8 cellular contexts compared by ENCODE assay signal in genomic region chr1:228166170-228166936, GRCh38. TPM values are rescaled to one million over a fixed set of nuclear protein-coding genes. Genes with fewer than 3 reads are reported as not detected.
DNase-seq lines count a peak whose midpoint lies in the region; ATAC-seq and TF ChIP-seq lines count a peak whose summit lies in the region.

No MANE protein-coding gene starts in this region.

- no TSS peak for BruUV-seq in Panc1 (replicated peaks; lab: Mats Ljungman, UMichigan)

- peak; percentile 8 for TF ChIP-seq POLR2A in ovary (IDR thresholded peaks at IDR 0.05)

- H3K27me3 ChIP-seq in Panc1 (ENCODE audit: control insufficient read depth, insufficient read depth, low read length) (no peaks in the 10 kb centered on the region), ovary (no peaks in the 10 kb centered on the region)

- ATAC-seq in GM19455 (IDR thresholded peaks at IDR 0.05; ENCODE audit: unreplicated experiment) (peak; percentile 21), HG03558 (IDR thresholded peaks at IDR 0.05; ENCODE audit: extremely low read depth, unreplicated experiment) (peak; percentile 4), Panc1 (peak; percentile 34)

- H3K4me3 Mint-ChIP-seq in activated naive CD8-positive, alpha-beta T cell: peak overlapping the region; percentile 81

- TF ChIP-seq CTCF in Panc1 (IDR thresholded peaks at IDR 0.05) (no peak; the same call in 1 of the 2 replicates), ovary (IDR thresholded peaks at IDR 0.05) (peak in 2 of 3 donors; percentile 24 to 25)

- H3K36me3 ChIP-seq in Panc1 (ENCODE audit: control insufficient read depth, insufficient read depth, low read length) (no peaks in the 10 kb centered on the region), ovary (no peaks in the 10 kb centered on the region)

- POLR2A ChIA-PET in Panc1 (lab: Charles Lee): interaction anchor here (0.6 kb wide), 4 partner anchors 9 to 316 kb away, joined by 3 to 13 read pairs (median 4); no protein-coding TSS in a partner anchor

- no peaks in the 10 kb centered on the region for H3K36me3 Mint-ChIP-seq in activated naive CD8-positive, alpha-beta T cell

- in situ Hi-C loops in Panc1 (cut with HindIII; ENCODE audit: low pct_unique_long_range_greater_than_20kb, low sequenced_read_pairs): no loop called here

- no peaks in the 10 kb centered on the region for H3K27me3 Mint-ChIP-seq in activated naive CD8-positive, alpha-beta T cell

- peaks cover 46% of the 10 kb centered on the region for H3K4me1 Mint-ChIP-seq in activated naive CD8-positive, alpha-beta T cell (ENCODE audit: low read depth)

- DNase-seq in DMS 273 treated with DMSO at 0.1 percent for 48 hours (lab: John Stamatoyannopoulos, UW) (peak; percentile 36), Panc1 (ENCODE audit: low read depth, low spot score) (peak; percentile 48), head of caudate nucleus (peak; percentile 23 to 82 (median 62)), ovary (peak in 4 of 5 donors; percentile 66 to 78 (median 74)), ureter (ENCODE audit: low spot score) (peak; percentile 80)

- CTCF ChIA-PET in Panc1 (lab: Charles Lee): interaction anchor here (0.6 to 0.9 kb wide), 3 partner anchors 36 to 167 kb away, joined by 3 to 5 read pairs (median 3); no protein-coding TSS in a partner anchor

- H3K9me3 ChIP-seq in Panc1 (ENCODE audit: control insufficient read depth, insufficient read depth, low read depth, low read length): no peaks in the 10 kb centered on the region
- H3K9me3 ChIP-seq in ovary: no peaks in the 10 kb centered on the region

- H3K4me1 ChIP-seq in Panc1 (ENCODE audit: control insufficient read depth, insufficient read depth, low read length): peaks cover 13% of the 10 kb centered on the region
- H3K4me1 ChIP-seq in ovary (ENCODE audit: insufficient read depth): peaks cover 14% of the 10 kb centered on the region

- 13 to 30% (median 13%) methylated on average over 14 to 26 of the region's 26 CpGs for WGBS in ovary, 3 donors

- peak overlapping the region; percentile 69 to 70 for H3K4me3 ChIP-seq in Panc1 (ENCODE audit: low read depth in 2 of 2, low read length in 2 of 2)
- H3K4me3 ChIP-seq in ovary: peak overlapping the region; percentile 72

- no peak for TF ChIP-seq EP300 in ovary (IDR thresholded peaks at IDR 0.05)

- H3K27ac ChIP-seq in Panc1 (ENCODE audit: low read length): peak overlapping the region; percentile 80
- H3K27ac ChIP-seq in ovary: peak overlapping the region; percentile 99 to 100

- intact Hi-C loops in Panc1 (cut with micrococcal nuclease; ENCODE audit: unreplicated experiment) (no loop called here), head of caudate nucleus (cut with DNase I) (loop anchor here (1.0 to 10.0 kb wide), 2 partner anchors 57 to 318 kb away; partner anchors contain the start of genes MRPL55 and RNF187), ovary (cut with DNase I) (loop anchor here in 1 of 4 donors (2.0 to 10.0 kb wide), 2 partner anchors 58 to 238 kb away; partner anchors contain the start of genes MRPL55 and TRIM11)

- H3K27ac Mint-ChIP-seq in activated naive CD8-positive, alpha-beta T cell: peak overlapping the region; percentile 78

- no peaks in the 10 kb centered on the region for H3K9me3 Mint-ChIP-seq in activated naive CD8-positive, alpha-beta T cell (ENCODE audit: low read depth)

RNA-seq across cellular contexts. Expression of gene IBA57, which starts 0.7 kb away (rescaled TPM):
- total RNA-seq in Panc1 (2021; ENCODE audit: unreplicated experiment) (11.3 TPM), ovary (10 to 100 TPM in 4 of 7 donors, 1 to 10 TPM in 3; 3.7 to 14.5 (median 11.1) TPM), ureter (11.5 TPM)
- polyA plus RNA-seq in Panc1 (2012; ENCODE audit: insufficient read length): 6.3 TPM
- 1 to 10 TPM; 2.8 to 5.8 TPM for polyA plus RNA-seq in ovary

RNA-seq across cellular contexts. Expression of gene GJC2, which starts 16.6 kb away (rescaled TPM):
- total RNA-seq in Panc1 (2021; ENCODE audit: unreplicated experiment) (2.4 TPM), ovary (10 to 100 TPM in 2 of 7 donors, 1 to 10 TPM in 5; 2.2 to 12.6 (median 8.0) TPM), ureter (3.9 TPM)
- polyA plus RNA-seq in Panc1 (2012; ENCODE audit: insufficient read length): 4.4 TPM
- 1 to 10 TPM in 1 of 2 donors, under 1 TPM in 1; 0.18 to 2.3 TPM for polyA plus RNA-seq in ovary

RNA-seq across cellular contexts. Expression of gene GUK1, which starts 26.3 kb away (rescaled TPM):
- total RNA-seq in Panc1 (2021; ENCODE audit: unreplicated experiment) (188 TPM), ovary (100 to 1,000 TPM; 129 to 256 (median 171) TPM), ureter (182 TPM)
- 362 TPM for polyA plus RNA-seq in Panc1 (2012; ENCODE audit: insufficient read length)
- 100 to 1,000 TPM in 1 of 2 donors, 10 to 100 TPM in 1; 17.7 to 228 TPM for polyA plus RNA-seq in ovary

RNA-seq across cellular contexts. Expression of gene OBSCN, which starts 41.5 kb away (rescaled TPM):
- 10.5 TPM for total RNA-seq in Panc1 (2021; ENCODE audit: unreplicated experiment)
- polyA plus RNA-seq in Panc1 (2012; ENCODE audit: insufficient read length): 12.4 TPM
- 10 to 100 TPM; 21.7 to 37.1 (median 29.9) TPM for total RNA-seq in ovary
- 10 to 100 TPM in 1 of 2 donors, 1 to 10 TPM in 1; 3.5 to 11.9 TPM for polyA plus RNA-seq in ovary
- total RNA-seq in ureter: 42.2 TPM

RNA-seq across cellular contexts. Expression of gene MRPL55, which starts 57.3 kb away (rescaled TPM):
- total RNA-seq in Panc1 (2021; ENCODE audit: unreplicated experiment) (53.0 TPM), ovary (10 to 100 TPM; 36.4 to 98.5 (median 43.3) TPM), ureter (43.7 TPM)
- polyA plus RNA-seq in Panc1 (2012; ENCODE audit: insufficient read length): 128 TPM
- polyA plus RNA-seq in ovary: 10 to 100 TPM; 14.6 to 87.5 TPM

Comparison
In these comparisons a context has a peak if more than half of its experiments do, and no peak if none do; other contexts are left out.
1. Peak in every context shown above with its lines: DNase-seq, ATAC-seq, H3K4me3 ChIP-seq and H3K27ac ChIP-seq.